Comparison of ENCODE assay signal across 12 cellular contexts in the genomic region with DNA sequence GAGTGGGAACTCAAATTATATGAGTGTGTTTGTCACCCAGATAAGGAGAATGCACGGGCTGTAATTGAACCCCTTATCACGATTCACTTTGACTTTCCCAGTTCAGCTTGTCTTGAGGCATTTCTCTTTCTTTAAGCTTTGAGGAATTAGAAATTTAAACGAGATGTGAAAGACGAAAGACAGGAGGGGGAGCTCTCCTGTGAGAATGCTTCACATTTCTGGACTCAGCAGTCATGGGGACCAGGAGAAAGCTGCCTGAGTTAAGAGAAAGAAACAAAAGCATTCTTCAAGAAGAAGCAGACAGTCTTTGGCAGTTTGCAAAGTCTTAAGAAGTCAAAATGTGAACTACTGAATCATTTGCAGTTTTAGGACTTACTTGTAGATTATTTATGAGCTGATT.
A peak's percentile ranks its signal among the peaks of the same experiment; 100 is the strongest.
DNase-seq lines count a peak whose midpoint lies in the region; ATAC-seq and TF ChIP-seq lines count a peak whose summit lies in the region.
"Had no signal": no experiment of that assay in that cellular context is flagged by ENCODE, and none has a peak within 500 bp of the region (broad histone marks: within the 10 kb centered on the region; RNA-seq: fewer than 3 reads in every experiment).

No MANE protein-coding gene starts in this region.

- H3K27ac ChIP-seq in PC-9, result no peak overlapping the region
- no peak overlapping the region for H3K27ac ChIP-seq in CD8-positive, alpha-beta T cell (ENCODE audit: low read depth, low read length)

- H3K36me3 ChIP-seq in PC-9 (ENCODE audit: low read depth), result no peaks in the 10 kb centered on the region
- H3K36me3 ChIP-seq in CD8-positive, alpha-beta T cell (ENCODE audit: insufficient read depth, low read length), result no peaks in the 10 kb centered on the region

- no peak for ATAC-seq in CD8-positive, alpha-beta T cell
- ATAC-seq: stimulated activated naive CD8-positive, alpha-beta T cell treated with anti-CD3 and anti-CD28 coated beads, Interleukin-15, amount 100 ng/mL, for 72 hours had no signal

- H3F3A ChIP-seq in PC-9 (ENCODE audit: insufficient read depth, low read depth), result no peaks in the 10 kb centered on the region

- no peaks in the 10 kb centered on the region for H3K9me3 Mint-ChIP-seq in CD8-positive, alpha-beta T cell
- H3K9me3 Mint-ChIP-seq in CD14-positive monocyte, result peaks cover 0 to 5% (median 0%) of the 10 kb centered on the region in 7 donors
- H3K9me3 Mint-ChIP-seq: stimulated activated naive CD8-positive, alpha-beta T cell treated with anti-CD3 and anti-CD28 coated beads, Interleukin-15, amount 100 ng/mL, for 72 hours had no signal

- 0 out of 2 replicates have a peak, but pooled peaks cover 3% of the 10 kb centered on the region for H3K9me2 ChIP-seq in PC-9 (ENCODE audit: insufficient read depth)

- H3K4me3 Mint-ChIP-seq in CD8-positive, alpha-beta T cell, result no peak overlapping the region
- no peak overlapping the region for H3K4me3 Mint-ChIP-seq in CD14-positive monocyte
- H3K4me3 Mint-ChIP-seq: stimulated activated naive CD8-positive, alpha-beta T cell treated with anti-CD3 and anti-CD28 coated beads, Interleukin-15, amount 100 ng/mL, for 72 hours had no signal

- intact Hi-C loops in PC-9 (cut with micrococcal nuclease; ENCODE audit: unreplicated experiment) (no loop called here), CD14-positive monocyte (cut with micrococcal nuclease) (no loop called here)
- intact Hi-C loops in CD8-positive, alpha-beta T cell (cut with DNase I, micrococcal nuclease), result loop anchor here in 1 of 2 experiments (2.0 kb wide), 1 partner anchor 262 kb away; no protein-coding TSS in a partner anchor

- H3K9me3 ChIP-seq in PC-9 (ENCODE audit: insufficient read depth, low read depth), result no peaks in the 10 kb centered on the region
- H3K9me3 ChIP-seq in CD8-positive, alpha-beta T cell (ENCODE audit: low read length), result no peaks in the 10 kb centered on the region

- no peaks in the 10 kb centered on the region for H3K4me1 ChIP-seq in PC-9 (replicated peaks; ENCODE audit: insufficient read depth)
- peaks cover 4% of the 10 kb centered on the region for H3K4me1 ChIP-seq in CD8-positive, alpha-beta T cell (ENCODE audit: insufficient read depth, low read length)

- no peak overlapping the region for H2AFZ ChIP-seq in PC-9

- H3K4me2 ChIP-seq in PC-9, result no peak overlapping the region

- CTCF ChIA-PET in PC-9 (lab: Charles Lee), result no interaction called here
- CTCF ChIA-PET in CD8-positive, alpha-beta T cell (lab: Charles Lee), result interaction anchor here (1.0 to 1.2 kb wide), 2 partner anchors 11 to 271 kb away, joined by 3 to 4 read pairs; no protein-coding TSS in a partner anchor

- no peak overlapping the region for H3K4me3 ChIP-seq in HFF-Myc (replicated peaks; ENCODE audit: low read depth, low read length)
- no peak overlapping the region for H3K4me3 ChIP-seq in astrocyte of the spinal cord (ENCODE audit: low read depth, low read length)
- H3K4me3 ChIP-seq in PC-9, result no peak overlapping the region
- H3K4me3 ChIP-seq in CD8-positive, alpha-beta T cell (ENCODE audit: low read depth, low read length), result no peak overlapping the region

- TF ChIP-seq CTCF in HFF-Myc (IDR thresholded peaks at IDR 0.05; ENCODE audit: low read depth, low read length, missing control alignments) (no peak), astrocyte of the spinal cord (IDR thresholded peaks at IDR 0.05; ENCODE audit: low read depth, low read length) (peak; percentile 51), PC-9 (conservative IDR thresholded peaks at IDR 0.05) (no peak), CD14-positive monocyte (IDR thresholded peaks at IDR 0.05) (no peak)
- TF ChIP-seq CTCF in CD8-positive, alpha-beta T cell (IDR thresholded peaks at IDR 0.05), result no peak

- no TSS peak for BruUV-seq in PC-9 (replicated peaks; lab: Mats Ljungman, UMichigan)

- H3K36me3 Mint-ChIP-seq in CD8-positive, alpha-beta T cell, result no peaks in the 10 kb centered on the region
- H3K36me3 Mint-ChIP-seq in CD14-positive monocyte, result no peaks in the 10 kb centered on the region

- no peaks in the 10 kb centered on the region for H3K27me3 Mint-ChIP-seq in CD8-positive, alpha-beta T cell (ENCODE audit: low read depth)
- H3K27me3 Mint-ChIP-seq in CD14-positive monocyte (ENCODE audit: low read depth in 3 of 3), result peaks cover 0 to 2% (median 0%) of the 10 kb centered on the region in 3 donors
- H3K27me3 Mint-ChIP-seq: stimulated activated naive CD8-positive, alpha-beta T cell treated with anti-CD3 and anti-CD28 coated beads, Interleukin-15, amount 100 ng/mL, for 72 hours had no signal

- H3K27ac Mint-ChIP-seq in CD8-positive, alpha-beta T cell, result no peak overlapping the region
- no peak overlapping the region for H3K27ac Mint-ChIP-seq in CD14-positive monocyte
- H3K27ac Mint-ChIP-seq: stimulated activated naive CD8-positive, alpha-beta T cell treated with anti-CD3 and anti-CD28 coated beads, Interleukin-15, amount 100 ng/mL, for 72 hours had no signal

- POLR2A ChIA-PET in PC-9 (lab: Charles Lee; ENCODE audit: unreplicated experiment), result interaction anchor here (0.7 kb wide), 1 partner anchor 383 kb away, joined by 5 read pairs; no protein-coding TSS in a partner anchor
- POLR2A ChIA-PET in CD8-positive, alpha-beta T cell (lab: Charles Lee), result interaction anchor here (0.6 kb wide), 1 partner anchor 58 kb away, joined by 3 read pairs; no protein-coding TSS in a partner anchor

- H3K27me3 ChIP-seq in PC-9 (ENCODE audit: insufficient read depth, low read depth), result no peaks in the 10 kb centered on the region
- no peaks in the 10 kb centered on the region for H3K27me3 ChIP-seq in CD8-positive, alpha-beta T cell (ENCODE audit: insufficient read depth, low read length)

- H4K20me1 ChIP-seq in PC-9 (ENCODE audit: insufficient read depth), result no peaks in the 10 kb centered on the region

- in situ Hi-C loops in ACHN (cut with HindIII; ENCODE audit: low pct_ligation_motif_present, low pct_unique_long_range_greater_than_20kb, low sequenced_read_pairs), result no loop called here
- in situ Hi-C loops in astrocyte of the spinal cord (cut with HindIII; ENCODE audit: low sequenced_read_pairs), result no loop called here

- DNase-seq in ACHN (peak; percentile 30), HFF-Myc (ENCODE audit: extremely low read depth, low read depth) (peak; percentile 2), astrocyte of the spinal cord (ENCODE audit: low read depth, low spot score) (peak; percentile 65), kidney tubule cell (ENCODE audit: low spot score) (peak; percentile 38), PC-9 (no peak), NCI-H524 treated with DMSO at 0.1 percent for 48 hours (lab: John Stamatoyannopoulos, UW) (no peak), CD14-positive monocyte (ENCODE audit: low spot score) (no peak)
- DNase-seq in CD8-positive, alpha-beta T cell, result no peak
- DNase-seq: activated naive CD4-positive, alpha-beta T cell treated with anti-CD3 and anti-CD28 coated beads, Interleukin-2, amount 50 U/mL, for 16 hours; NCI-H2081 treated with DMSO at 0.1 percent for 48 hours; Right ventricle myocardium superior; stimulated activated naive CD8-positive, alpha-beta T cell treated with anti-CD3 and anti-CD28 coated beads, Interleukin-15, amount 100 ng/mL, for 72 hours had no signal

- peaks cover 19% of the 10 kb centered on the region for H3K4me1 Mint-ChIP-seq in CD8-positive, alpha-beta T cell (ENCODE audit: low read depth)
- H3K4me1 Mint-ChIP-seq in CD14-positive monocyte, result no peaks in the 10 kb centered on the region

- no peaks in the 10 kb centered on the region for H3K79me2 ChIP-seq in PC-9 (ENCODE audit: low read depth)

Comparison
In these comparisons a context has a peak if more than half of its experiments do, and no peak if none do; other contexts are left out.
1. DNase-seq: peak in ACHN (single experiment), HFF-Myc (single experiment), astrocyte of the spinal cord (single experiment) and kidney tubule cell (single experiment); none in PC-9 (0 of 2), CD8-positive, alpha-beta T cell (0 of 7), NCI-H524 treated with DMSO at 0.1 percent for 48 hours (single experiment) and CD14-positive monocyte (single experiment).